ENCODE assay signal across 1 cellular context in genomic region chr2:39301352-39301751, GRCh38.
TF ChIP-seq lines count a peak whose summit lies in the region.

No MANE protein-coding gene starts in this region.

TF ChIP-seq in SK-N-SH, 30 proteins besides CTCF, POLR2A, EP300 and RAD21 (continued from another document):
- TF ChIP-seq REST (IDR thresholded peaks at IDR 0.05; ENCODE audit: low read depth, low read length), result no peak
- no peak for TF ChIP-seq ELF1 (IDR thresholded peaks at IDR 0.05)
- TF ChIP-seq MXI1 (IDR thresholded peaks at IDR 0.05; ENCODE audit: low read depth, low read length), result no peak
- no peak for TF ChIP-seq USF2 (IDR thresholded peaks at IDR 0.05; ENCODE audit: borderline replicate concordance, low read depth, low read length)
- no peak for TF ChIP-seq NRF1 (IDR thresholded peaks at IDR 0.05; ENCODE audit: low read depth, low read length)
